Comparison of ENCODE assay signal across 8 cellular contexts in the genomic region with DNA sequence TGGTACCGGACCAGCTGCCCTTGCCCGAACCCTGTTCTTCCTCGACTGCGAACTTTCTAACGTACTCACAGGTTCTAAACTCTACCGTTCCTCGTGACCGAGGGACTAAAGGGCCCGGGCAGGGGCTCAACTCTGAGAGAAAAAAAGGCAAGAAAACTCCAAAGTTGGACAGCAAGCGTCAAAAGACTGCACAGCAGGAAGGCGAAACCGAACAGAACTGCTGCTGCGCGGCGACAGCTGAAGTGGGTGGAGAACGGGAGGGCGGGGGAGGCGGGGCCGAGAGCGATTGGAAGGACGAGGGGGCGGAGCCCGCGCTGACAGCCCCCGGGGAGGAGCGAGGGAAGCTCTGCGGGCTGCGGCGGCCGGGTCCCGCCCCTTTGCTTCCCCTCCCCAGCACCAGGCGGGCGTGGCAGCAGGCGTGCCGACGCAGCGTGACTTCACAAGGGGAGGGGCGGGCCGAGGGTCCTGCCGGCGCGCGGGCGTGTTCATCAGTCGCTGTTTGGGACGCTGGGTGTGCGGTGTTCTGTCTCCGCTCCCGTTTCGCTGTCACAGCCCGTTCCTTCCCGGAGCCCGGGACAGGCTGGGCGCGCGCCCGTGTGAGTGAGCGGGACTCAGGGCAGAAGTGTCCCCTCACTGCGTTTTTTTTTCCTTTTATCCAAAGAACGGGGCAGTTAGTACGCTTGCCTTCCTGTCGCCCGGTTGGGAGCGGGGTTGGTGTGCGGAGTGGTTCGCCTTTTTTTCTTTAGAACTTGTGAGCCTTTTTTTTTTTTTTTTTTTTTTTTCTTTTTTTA.
A peak's percentile ranks its signal among the peaks of the same experiment; 100 is the strongest.
DNase-seq lines count a peak whose midpoint lies in the region; ATAC-seq lines count a peak whose summit lies in the region.

A gene with protein sequence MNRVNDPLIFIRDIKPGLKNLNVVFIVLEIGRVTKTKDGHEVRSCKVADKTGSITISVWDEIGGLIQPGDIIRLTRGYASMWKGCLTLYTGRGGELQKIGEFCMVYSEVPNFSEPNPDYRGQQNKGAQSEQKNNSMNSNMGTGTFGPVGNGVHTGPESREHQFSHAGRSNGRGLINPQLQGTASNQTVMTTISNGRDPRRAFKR (plus strand): TSS at position 491 of the 791 bp plus-strand sequence. CDS start 479 bp downstream, outside the sequence.

- ATAC-seq in GM19043 (IDR thresholded peaks at IDR 0.05; ENCODE audit: low read depth, unreplicated experiment) (peak; percentile 60), HG03354 (IDR thresholded peaks at IDR 0.05; ENCODE audit: poor library complexity, severe bottlenecking, unreplicated experiment) (peak; percentile 67)

- DNase-seq in AG20443 (ENCODE audit: low spot score) (peak; percentile 99), NCI-H446 treated with DMSO at 0.1 percent for 48 hours (lab: John Stamatoyannopoulos, UW) (peak; percentile 94), iris pigment epithelial cell (ENCODE audit: low read depth) (peak; percentile 98)
- DNase-seq in activated CD4-positive, CD25-positive, alpha-beta regulatory T cell treated with anti-CD3 and anti-CD28 coated beads, Interleukin-2, amount 50 U/mL, for 16 hours (ENCODE audit: low read depth, low spot score), result peak; percentile 95
- DNase-seq in central memory CD4-positive, alpha-beta T cell, result peak; percentile 99
- DNase-seq in stimulated activated CD4-positive, alpha-beta T cell treated with anti-CD3 and anti-CD28 coated beads, Interleukin-12 subunit alpha, Interleukin-12 subunit beta, amount 100 ng/mL, for 24 hours (ENCODE audit: low read depth in 2 of 2), result peak; percentile 97

Comparison
In these comparisons a context has a peak if more than half of its experiments do, and no peak if none do; other contexts are left out.
1. Peak in every context shown above with its lines: DNase-seq and ATAC-seq.